Comparison of ENCODE assay signal across 1 cellular context in the genomic region with DNA sequence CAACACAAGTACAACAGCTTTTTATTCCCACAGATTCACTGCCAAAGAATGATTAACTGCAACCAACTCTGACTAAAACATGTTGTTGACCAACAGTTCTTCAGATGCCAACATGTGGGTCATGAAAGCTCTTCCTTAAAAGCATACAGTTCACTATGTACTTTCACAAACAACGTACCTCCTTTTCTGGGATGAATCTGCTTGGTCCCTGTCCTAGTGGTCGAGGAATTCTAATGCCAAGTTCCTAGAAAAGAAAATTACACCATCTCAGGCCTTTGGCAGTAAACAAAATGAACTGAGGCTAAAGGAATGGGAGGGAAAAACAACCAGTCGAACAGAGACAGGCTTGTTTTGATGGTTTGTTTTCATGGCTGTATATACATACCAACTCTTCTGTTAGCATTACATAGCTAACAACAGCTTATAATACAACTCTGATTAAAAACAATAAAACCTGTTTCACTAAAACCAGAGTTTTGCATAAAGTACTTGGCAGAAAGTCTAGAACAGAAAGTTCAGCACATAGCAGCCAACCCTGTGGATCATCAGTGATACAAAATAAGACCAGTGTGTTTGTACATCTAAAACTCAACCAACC.
TF ChIP-seq lines count a peak whose summit lies in the region.

No MANE protein-coding gene starts in this region.

TF ChIP-seq in SK-N-SH treated with all-trans-retinoic acid at 6 μM for 48 hours, 23 proteins besides CTCF, POLR2A, EP300 and RAD21 (continued from another document):
- TF ChIP-seq RARB (CRISPR knock-in tag; IDR thresholded peaks at IDR 0.05) (no peak), CSRNP3 (CRISPR knock-in tag; IDR thresholded peaks at IDR 0.05) (no peak)
